8 cellular contexts compared by ENCODE assay signal in the genomic region with DNA sequence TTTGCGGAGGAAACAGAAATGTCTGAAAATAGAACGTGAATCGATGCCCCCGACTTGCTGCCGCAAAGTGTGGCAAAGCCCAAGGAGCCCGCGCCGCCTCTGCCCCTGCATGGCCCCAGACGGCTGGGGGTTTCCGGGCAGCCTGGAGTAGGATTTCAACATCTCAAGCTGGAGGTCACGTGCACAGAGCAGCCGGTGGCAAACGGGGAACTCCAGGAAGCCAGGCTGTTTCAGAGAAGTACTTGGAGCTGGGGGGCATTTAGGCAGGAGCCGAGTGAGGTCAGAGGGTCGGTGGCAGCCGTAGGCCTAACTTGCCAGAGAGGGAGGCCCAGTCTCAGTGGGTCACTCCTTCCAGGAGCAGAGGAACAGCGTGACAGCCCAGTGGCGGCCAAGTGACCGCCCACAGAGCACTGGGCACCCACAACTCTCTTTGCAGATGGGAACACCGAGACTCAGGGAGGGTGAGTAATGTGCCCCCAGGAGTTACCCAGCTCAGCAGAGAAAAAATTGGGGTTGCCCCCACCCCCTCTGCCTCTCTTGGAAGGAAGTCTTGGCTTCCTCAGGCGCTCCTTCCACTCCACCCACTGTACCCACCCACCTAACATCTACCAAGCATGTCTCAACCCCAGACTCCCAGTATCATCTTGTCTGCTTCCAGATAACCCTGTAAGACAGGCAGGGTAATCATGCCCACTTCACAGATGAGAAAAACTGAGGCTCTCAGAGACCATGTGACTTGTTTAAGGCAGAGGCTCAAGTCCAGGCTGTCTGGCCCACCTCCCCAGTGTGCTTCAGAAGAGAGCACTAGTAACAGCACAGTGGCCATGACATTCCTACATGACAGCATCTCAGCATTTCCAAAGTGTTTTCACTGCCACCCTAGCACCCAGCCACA.
DNase-seq lines count a peak whose midpoint lies in the region; ATAC-seq and TF ChIP-seq lines count a peak whose summit lies in the region.

No MANE protein-coding gene starts in this region.

- H3K4me3 Mint-ChIP-seq in T-helper 2 cell treated with Interferon-gamma antibody and Interleukin-4, amounts not matched to agents 5 μg/mL and 100 μg/mL, for 36 hours = peak overlapping the region; percentile 75

- DNase-seq in GM13976 (ENCODE audit: low spot score) (peak; percentile 76), anterior cingulate cortex (lab: John Stamatoyannopoulos, UW) (peak in 47 of 58 donors; percentile 13 to 73 (median 44)), 8988T (no peak)
- peak; percentile 89 for DNase-seq in T-helper 2 cell treated with Interferon-gamma antibody and Interleukin-4, amounts not matched to agents 5 μg/mL and 100 μg/mL, for 36 hours (ENCODE audit: low spot score)
- DNase-seq in stimulated activated CD4-positive, alpha-beta T cell treated with anti-CD3 and anti-CD28 coated beads, TNF-alpha, amount 100 ng/mL, for 24 hours (ENCODE audit: low read depth in 3 of 3) = peak; percentile 72 to 91 (median 81)

- peak overlapping the region; percentile 91 for H3K27ac Mint-ChIP-seq in T-helper 2 cell treated with Interferon-gamma antibody and Interleukin-4, amounts not matched to agents 5 μg/mL and 100 μg/mL, for 36 hours

- in situ Hi-C loops in GM13976 (cut with MboI; ENCODE audit: low sequenced_read_pairs, unreplicated experiment) = no loop called here

- H3K27me3 ChIP-seq in layer of hippocampus (ENCODE audit: control insufficient read depth, insufficient read depth, low read length) = no peaks in the 10 kb centered on the region

- no peak for TF ChIP-seq CTCF in GM13976 (IDR thresholded peaks at IDR 0.05; ENCODE audit: borderline replicate concordance, control extremely low read depth, extremely low read depth, insufficient read depth, missing control alignments)

- ATAC-seq in HG03097 (IDR thresholded peaks at IDR 0.05; ENCODE audit: low FRiP score, unreplicated experiment) = peak; percentile 55
- ATAC-seq in GM19328 (IDR thresholded peaks at IDR 0.05; ENCODE audit: unreplicated experiment) = no peak

- H3K36me3 Mint-ChIP-seq in T-helper 2 cell treated with Interferon-gamma antibody and Interleukin-4, amounts not matched to agents 5 μg/mL and 100 μg/mL, for 36 hours (ENCODE audit: low read depth) = no peaks in the 10 kb centered on the region

- peak overlapping the region; percentile 38 for H3K27ac ChIP-seq in layer of hippocampus (ENCODE audit: low read depth, low read length)

- peaks cover 67% of the 10 kb centered on the region for H3K4me1 Mint-ChIP-seq in T-helper 2 cell treated with Interferon-gamma antibody and Interleukin-4, amounts not matched to agents 5 μg/mL and 100 μg/mL, for 36 hours (ENCODE audit: low read depth)

- no peaks in the 10 kb centered on the region for H3K27me3 Mint-ChIP-seq in T-helper 2 cell treated with Interferon-gamma antibody and Interleukin-4, amounts not matched to agents 5 μg/mL and 100 μg/mL, for 36 hours (ENCODE audit: low read depth)

- no peaks in the 10 kb centered on the region for H3K9me3 Mint-ChIP-seq in T-helper 2 cell treated with Interferon-gamma antibody and Interleukin-4, amounts not matched to agents 5 μg/mL and 100 μg/mL, for 36 hours
